Comparison of ENCODE assay signal across 7 cellular contexts in the genomic region with DNA sequence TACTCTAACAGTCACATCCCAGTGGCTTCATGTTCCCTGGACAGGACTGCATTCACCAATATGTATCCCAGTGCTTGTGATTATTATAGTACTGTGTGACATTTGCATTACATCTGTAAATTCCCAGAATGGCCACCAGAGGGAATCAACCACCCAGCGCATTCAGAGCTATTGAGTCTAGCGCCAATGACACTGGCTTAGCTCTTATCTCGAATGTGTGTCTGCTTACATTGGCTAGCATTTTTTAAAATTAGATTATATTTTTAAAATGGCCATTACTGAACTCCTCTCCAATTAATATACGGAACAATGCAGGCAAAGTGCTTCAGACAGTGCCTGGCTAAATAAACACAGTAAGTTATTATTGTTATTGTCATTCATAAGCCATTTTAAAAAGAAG. TPM values are rescaled to one million over a fixed set of nuclear protein-coding genes. Genes with fewer than 3 reads are reported as not detected.
DNase-seq lines count a peak whose midpoint lies in the region; ATAC-seq, FAIRE-seq and TF ChIP-seq lines count a peak whose summit lies in the region.

No MANE protein-coding gene starts in this region.

- no peak overlapping the region for H3K27ac Mint-ChIP-seq in astrocyte (ENCODE audit: unreplicated experiment)

- H3K79me2 ChIP-seq in OCI-LY1 (ENCODE audit: insufficient read depth, low read length) (no peaks in the 10 kb centered on the region), astrocyte (ENCODE audit: insufficient read depth, low read length) (no peaks in the 10 kb centered on the region)

- no peak overlapping the region for H3K9ac ChIP-seq in OCI-LY1 (ENCODE audit: low read length)
- H3K9ac ChIP-seq in astrocyte (ENCODE audit: low read length), result no peak overlapping the region

- ATAC-seq in GM21528 (IDR thresholded peaks at IDR 0.05; ENCODE audit: low FRiP score, unreplicated experiment), result peak; percentile 82

- WGBS in sigmoid colon, 2 donors, result 0 to 2% methylated on average over 4 of the region's 4 CpGs

- no peak for TF ChIP-seq POLR2A in sigmoid colon (IDR thresholded peaks at IDR 0.05)

- intact Hi-C loops in sigmoid colon (cut with DNase I), result loop anchor here (1.0 kb wide), 1 partner anchor 486 kb away; no protein-coding TSS in a partner anchor

- peak; percentile 91 for TF ChIP-seq CTCF in OCI-LY1 (IDR thresholded peaks at IDR 0.05; ENCODE audit: low read length)
- TF ChIP-seq CTCF in astrocyte (IDR thresholded peaks at IDR 0.05; ENCODE audit: insufficient read depth, low read depth, low read length), result peak; percentile 96
- peak; percentile 58 to 92 (median 88) for TF ChIP-seq CTCF in sigmoid colon (IDR thresholded peaks at IDR 0.05)

- H3K4me3 Mint-ChIP-seq in astrocyte (ENCODE audit: unreplicated experiment), result no peak overlapping the region

- H3K4me1 ChIP-seq in OCI-LY1 (ENCODE audit: insufficient read depth, low read length, severe bottlenecking) (peaks cover 3% of the 10 kb centered on the region), astrocyte (ENCODE audit: insufficient read depth, low read length) (peaks cover 4% of the 10 kb centered on the region), sigmoid colon (peaks cover 0 to 19% (median 13%) of the 10 kb centered on the region in 4 donors)

- TF ChIP-seq EP300 in sigmoid colon (IDR thresholded peaks at IDR 0.05), result no peak

- H3K9me2 ChIP-seq in OCI-LY1 (ENCODE audit: low read depth, low read length), result no peaks in the 10 kb centered on the region

- H2AFZ ChIP-seq in OCI-LY1 (ENCODE audit: low read length) (no peak overlapping the region), astrocyte (ENCODE audit: low read depth, low read length) (no peak overlapping the region)

- DNase-seq in EL (peak; percentile 66), astrocyte (ENCODE audit: low read depth) (peak; percentile 50), hepatic stellate cell (ENCODE audit: low spot score) (peak; percentile 42), sigmoid colon (peak; percentile 71)
- DNase-seq in Jurkat, Clone E6-1 (ENCODE audit: low read depth, low spot score), result peak; percentile 63

- H3K4me2 ChIP-seq in OCI-LY1 (ENCODE audit: low read length) (no peak overlapping the region), astrocyte (ENCODE audit: low read length) (no peak overlapping the region)

- H3K9me3 ChIP-seq in OCI-LY1 (ENCODE audit: low read length), result no peaks in the 10 kb centered on the region
- H3K9me3 ChIP-seq in astrocyte (ENCODE audit: insufficient read depth, low read depth, low read length), result no peaks in the 10 kb centered on the region
- no peaks in the 10 kb centered on the region for H3K9me3 ChIP-seq in sigmoid colon

- H3K27me3 ChIP-seq in OCI-LY1 (ENCODE audit: insufficient read depth, low read length) (peaks cover 5% of the 10 kb centered on the region; the same call in 1 of the 2 replicates), astrocyte (ENCODE audit: insufficient read depth, low read length) (peaks cover 19% of the 10 kb centered on the region), sigmoid colon (peaks cover 0 to 19% (median 0%) of the 10 kb centered on the region in 3 donors)

- no peaks in the 10 kb centered on the region for H3F3A ChIP-seq in OCI-LY1 (ENCODE audit: insufficient read depth, low read length)

- H3K36me3 ChIP-seq in OCI-LY1 (ENCODE audit: insufficient read depth, low read length), result no peaks in the 10 kb centered on the region
- H3K36me3 ChIP-seq in astrocyte (ENCODE audit: insufficient read depth, low read length), result no peaks in the 10 kb centered on the region
- no peaks in the 10 kb centered on the region for H3K36me3 ChIP-seq in sigmoid colon

- no peaks in the 10 kb centered on the region for H3K9me3 Mint-ChIP-seq in astrocyte (ENCODE audit: unreplicated experiment)

- FAIRE-seq in astrocyte (lab: Jason Lieb, UNC), result peak; percentile 58

- peaks cover 10% of the 10 kb centered on the region for H3K27me3 Mint-ChIP-seq in astrocyte (ENCODE audit: low read depth, unreplicated experiment)

- no peak overlapping the region for H3K4me3 ChIP-seq in Jurkat, Clone E6-1 (ENCODE audit: low read length)
- H3K4me3 ChIP-seq in OCI-LY1 (ENCODE audit: low read depth, low read length, poor library complexity, severe bottlenecking) (no peak overlapping the region), astrocyte (ENCODE audit: insufficient read depth, low read depth, low read length) (no peak overlapping the region), sigmoid colon (no peak overlapping the region)

- H3K4me1 Mint-ChIP-seq in astrocyte (ENCODE audit: low read depth, unreplicated experiment), result peaks cover 3% of the 10 kb centered on the region

- no peaks in the 10 kb centered on the region for H3K36me3 Mint-ChIP-seq in astrocyte (ENCODE audit: low read depth, unreplicated experiment)

- no peak overlapping the region for H3K27ac ChIP-seq in OCI-LY1 (ENCODE audit: low read depth, low read length, poor library complexity, severe bottlenecking)
- no peak overlapping the region for H3K27ac ChIP-seq in astrocyte (ENCODE audit: low read depth, low read length)
- no peak overlapping the region for H3K27ac ChIP-seq in sigmoid colon

- H4K20me1 ChIP-seq in OCI-LY1 (ENCODE audit: insufficient read depth, low read length) (no peaks in the 10 kb centered on the region), astrocyte (ENCODE audit: insufficient read depth, low read length) (no peaks in the 10 kb centered on the region)

RNA-seq across cellular contexts. Expression of a gene that starts 36.3 kb away (rescaled TPM):
- polyA plus RNA-seq in Jurkat, Clone E6-1 (2012; ENCODE audit: insufficient read depth, insufficient read length), result not detected
- 0.45 and 0.72 TPM in 2 replicates for total RNA-seq in astrocyte
- 1 to 10 TPM; 1.5 to 7.5 (median 4.1) TPM for total RNA-seq in sigmoid colon
- polyA plus RNA-seq in sigmoid colon, result under 1 TPM in 1 of 3 donors, not detected in 2; 0.66 TPM
